ENCODE assay signal across 3 cellular contexts in the genomic region with DNA sequence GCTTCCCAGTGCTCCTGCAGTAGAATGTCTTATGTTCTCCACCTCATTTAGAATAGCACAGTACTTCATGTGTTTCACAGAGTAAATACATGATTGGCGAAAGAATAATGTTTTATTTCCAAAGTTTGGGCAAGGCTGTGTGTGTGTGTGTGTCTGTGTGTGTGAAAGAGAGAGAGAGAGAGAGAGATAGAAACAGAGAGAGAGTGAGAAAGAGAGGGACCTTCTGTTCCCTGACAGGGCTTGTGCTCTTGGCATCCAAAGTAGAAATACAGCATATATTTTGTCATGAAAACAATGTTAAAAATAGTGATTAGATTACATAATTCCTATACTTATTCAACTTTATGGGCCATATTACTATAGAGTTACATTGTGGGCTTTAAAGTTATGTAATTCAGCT.
"Had no signal": no experiment of that assay in that cellular context is flagged by ENCODE, and none has a peak within 500 bp of the region (broad histone marks: within the 10 kb centered on the region; RNA-seq: fewer than 3 reads in every experiment).

No MANE protein-coding gene starts in this region.

- ATAC-seq: GM12878 had no signal

- DNase-seq: GDM1, GF-D8 had no signal

- H3K4me3 ChIP-seq: GM12878 had no signal
